In genomic region chr5:870973-871372, GRCh38 we compare ENCODE assay signal across 31 cellular contexts.
"Had no signal": no experiment of that assay in that cellular context is flagged by ENCODE, and none has a peak within 500 bp of the region (broad histone marks: within the 10 kb centered on the region; RNA-seq: fewer than 3 reads in every experiment).

No MANE protein-coding gene starts in this region.

- H3K27ac ChIP-seq: neural progenitor cell, ovary, parathyroid adenoma, right atrium auricular region, right lobe of liver, sigmoid colon, spleen, suprapubic skin, testis, tibial artery, transverse colon, upper lobe of right lung, uterus had no signal

- H3K4me3 Mint-ChIP-seq: naive thymus-derived CD4-positive, alpha-beta T cell; natural killer cell; nephron; neural progenitor cell; stimulated activated memory B cell treated with anti-CD40 and anti-IgM and Interleukin-4, amounts not matched to agents 10 μg/mL and 1 μg/mL and 100 μg/mL, for 72 hours; stimulated activated naive CD8-positive, alpha-beta T cell treated with anti-CD3 and anti-CD28 coated beads, Interleukin-15, amount 100 ng/mL, for 72 hours; type B pancreatic cell had no signal

- H3K27ac Mint-ChIP-seq: natural killer cell; nephron; neural progenitor cell; progenitor cell of endocrine pancreas; stimulated activated memory B cell treated with anti-CD40 and anti-IgM and Interleukin-4, amounts not matched to agents 10 μg/mL and 1 μg/mL and 100 μg/mL, for 72 hours; type B pancreatic cell had no signal

- DNase-seq: naive thymus-derived CD4-positive, alpha-beta T cell; natural killer cell; occipital lobe; ovary; retina; sigmoid colon; small intestine; spleen; stimulated activated CD4-positive, alpha-beta T cell treated with anti-CD3 and anti-CD28 coated beads, Interleukin-12 subunit alpha, Interleukin-12 subunit beta, amount 100 ng/mL, for 4 hours; stimulated activated CD4-positive, alpha-beta T cell treated with anti-CD3 and anti-CD28 coated beads, Interleukin-1b, Interleukin-23, amount 100 ng/mL, for 48 hours; stimulated activated CD4-positive, alpha-beta T cell treated with anti-CD3 and anti-CD28 coated beads, Interleukin-4, amount 100 ng/mL, for 1 hour; stimulated activated CD4-positive, alpha-beta T cell treated with anti-CD3 and anti-CD28 coated beads, Interleukin-4, amount 100 ng/mL, for 4 hours; stimulated activated CD8-positive, alpha-beta memory T cell treated with anti-CD3 and anti-CD28 coated beads, Interleukin-4, amount 100 ng/mL, for 48 hours; stimulated activated naive CD4-positive, alpha-beta T cell; stimulated activated naive CD8-positive, alpha-beta T cell treated with anti-CD3 and anti-CD28 coated beads, Interleukin-15, amount 100 ng/mL, for 72 hours; stimulated activated naive CD8-positive, alpha-beta T cell treated with anti-CD3 and anti-CD28 coated beads, Interleukin-15, Interleukin-2, amounts not matched to agents 100 U/mL and 50 U/mL, for 24 hours; substantia nigra; testis; tibial artery; transverse colon; upper lobe of right lung; uterus had no signal

- H3K36me3 ChIP-seq: neural progenitor cell, ovary, uterus had no signal

- H3K4me3 ChIP-seq: neural progenitor cell, ovary, right atrium auricular region, right lobe of liver, sigmoid colon, spleen, suprapubic skin, testis, tibial artery, transverse colon, upper lobe of right lung, uterus had no signal

- H3K9me3 Mint-ChIP-seq: naive thymus-derived CD4-positive, alpha-beta T cell; natural killer cell; nephron; neural progenitor cell; stimulated activated memory B cell treated with anti-CD40 and anti-IgM and Interleukin-4, amounts not matched to agents 10 μg/mL and 1 μg/mL and 100 μg/mL, for 72 hours; stimulated activated naive CD8-positive, alpha-beta T cell treated with anti-CD3 and anti-CD28 coated beads, Interleukin-15, amount 100 ng/mL, for 72 hours; type B pancreatic cell had no signal

- H3K4me1 Mint-ChIP-seq: nephron; neural progenitor cell; stimulated activated naive CD8-positive, alpha-beta T cell treated with anti-CD3 and anti-CD28 coated beads, Interleukin-15, amount 100 ng/mL, for 72 hours had no signal

- H3K9me3 ChIP-seq: ovary, right atrium auricular region, right lobe of liver, sigmoid colon, spleen, suprapubic skin, testis, tibial artery, transverse colon, upper lobe of right lung, uterus had no signal

- H3K9ac ChIP-seq: neural progenitor cell, parathyroid adenoma had no signal

- H3K27me3 ChIP-seq: neural progenitor cell, ovary, right atrium auricular region, right lobe of liver, sigmoid colon, spleen, suprapubic skin, testis, tibial artery, transverse colon, upper lobe of right lung, uterus had no signal

- ATAC-seq: naive thymus-derived CD4-positive, alpha-beta T cell; natural killer cell; right lobe of liver; stimulated activated memory B cell treated with anti-CD40 and anti-IgM and Interleukin-4, amounts not matched to agents 10 μg/mL and 1 μg/mL and 100 μg/mL, for 72 hours; stimulated activated naive CD8-positive, alpha-beta T cell treated with anti-CD3 and anti-CD28 coated beads, Interleukin-15, amount 100 ng/mL, for 72 hours; stimulated activated naive CD8-positive, alpha-beta T cell treated with anti-CD3 and anti-CD28 coated beads, Interleukin-15, Interleukin-2, amounts not matched to agents 100 U/mL and 50 U/mL, for 24 hours; upper lobe of right lung had no signal

- H3K27me3 Mint-ChIP-seq: naive thymus-derived CD4-positive, alpha-beta T cell; progenitor cell of endocrine pancreas; stimulated activated memory B cell treated with anti-CD40 and anti-IgM and Interleukin-4, amounts not matched to agents 10 μg/mL and 1 μg/mL and 100 μg/mL, for 72 hours; stimulated activated naive CD8-positive, alpha-beta T cell treated with anti-CD3 and anti-CD28 coated beads, Interleukin-15, amount 100 ng/mL, for 72 hours; type B pancreatic cell had no signal

- FAIRE-seq: small intestine had no signal

- H3K4me1 ChIP-seq: neural progenitor cell, parathyroid adenoma, right atrium auricular region, right lobe of liver, sigmoid colon, suprapubic skin, testis, tibial artery, transverse colon, upper lobe of right lung, uterus had no signal
